In genomic region chr5:148179234-148179824, GRCh38 we compare ENCODE assay signal across 7 cellular contexts. TPM values are rescaled to one million over a fixed set of nuclear protein-coding genes. Genes with fewer than 3 reads are reported as not detected.
DNase-seq lines count a peak whose midpoint lies in the region; ATAC-seq and TF ChIP-seq lines count a peak whose summit lies in the region.

No MANE protein-coding gene starts in this region.

- no peaks in the 10 kb centered on the region for H3K9me3 ChIP-seq in HEK293 (ENCODE audit: control insufficient read depth, insufficient read depth, low read depth, low read length)
- H3K9me3 ChIP-seq in WERI-Rb-1 (ENCODE audit: severe bottlenecking), result no peaks in the 10 kb centered on the region
- no peaks in the 10 kb centered on the region for H3K9me3 ChIP-seq in heart left ventricle

- peak in 3 of 4 donors; percentile 49 to 75 (median 70) for ATAC-seq in heart left ventricle

- H3K27ac ChIP-seq in HEK293 (ENCODE audit: extremely low read depth, low read depth, low read length) (no peak overlapping the region), WERI-Rb-1 (no peak overlapping the region), heart left ventricle (no peak overlapping the region)

- CTCF ChIA-PET in HEK293 (lab: Yijun Ruan, JAX), result interaction anchor here (0.6 to 3.0 kb wide), 32 partner anchors 9 to 1090 kb away, joined by 3 to 47 read pairs (median 4); no protein-coding TSS in a partner anchor

- H3K4me3 ChIP-seq in HEK293 (ENCODE audit: low read depth, low read length) (no peak overlapping the region), WERI-Rb-1 (ENCODE audit: low read depth, low read length) (no peak overlapping the region), heart left ventricle (no peak overlapping the region), retinal pigment epithelial cell (ENCODE audit: low read length) (no peak overlapping the region)

- intact Hi-C loops in heart left ventricle (cut with DNase I), result loop anchor here in 9 of 10 donors (1.0 to 10.0 kb wide), 12 partner anchors 193 to 935 kb away; no protein-coding TSS in a partner anchor

- H3K27me3 ChIP-seq in WERI-Rb-1 (ENCODE audit: insufficient read depth, low read depth, severe bottlenecking), result no peaks in the 10 kb centered on the region
- no peaks in the 10 kb centered on the region for H3K27me3 ChIP-seq in heart left ventricle

- H3K36me3 ChIP-seq in HEK293 (ENCODE audit: control insufficient read depth in 2 of 2, insufficient read depth in 1 of 2, low read length in 2 of 2), result no peaks in the 10 kb centered on the region
- H3K36me3 ChIP-seq in WERI-Rb-1, result no peaks in the 10 kb centered on the region
- H3K36me3 ChIP-seq in heart left ventricle, result no peaks in the 10 kb centered on the region

- TF ChIP-seq CTCF in GM10266 (IDR thresholded peaks at IDR 0.05; ENCODE audit: control insufficient read depth, insufficient read depth, low read depth, missing control alignments) (peak; percentile 58), HEK293 (tag by site-specific recombination; IDR thresholded peaks at IDR 0.05) (peak; percentile 11; the same call in 1 of the 2 replicates), WERI-Rb-1 (IDR thresholded peaks at IDR 0.05; ENCODE audit: low read depth, low read length) (peak; percentile 53), heart left ventricle (IDR thresholded peaks at IDR 0.05) (peak; percentile 51 to 88 (median 74)), retinal pigment epithelial cell (conservative IDR thresholded peaks at IDR 0.05; ENCODE audit: low read depth, low read length) (peak; percentile 78)

- WGBS in heart left ventricle, 4 donors, result 33 to 43% (median 35%) methylated on average over 3 of the region's 3 CpGs

- H3K4me1 ChIP-seq in HEK293 (ENCODE audit: control insufficient read depth, insufficient read depth, low read length) (no peaks in the 10 kb centered on the region), heart left ventricle (peaks cover 0 to 5% (median 0%) of the 10 kb centered on the region in 12 donors)

- DNase-seq in GM10266 (ENCODE audit: extremely low spot score) (no peak), NCI-H1694 (lab: John Stamatoyannopoulos, UW) (peak; percentile 47), WERI-Rb-1 (no peak), heart left ventricle (peak in 1 of 5 donors; percentile 6), retinal pigment epithelial cell (ENCODE audit: low read depth) (peak; percentile 30)
- DNase-seq in activated CD4-positive, alpha-beta T cell treated with anti-CD3 and anti-CD28 coated beads for 1 hour, result no peak

- POLR2A ChIA-PET in HEK293 (lab: Yijun Ruan, JAX), result no interaction called here

- TF ChIP-seq POLR2A in heart left ventricle (IDR thresholded peaks at IDR 0.05), result no peak

TF ChIP-seq in HEK293, 187 proteins besides CTCF, POLR2A, EP300 and RAD21:
- TF ChIP-seq ZNF654 (tag by site-specific recombination; IDR thresholded peaks at IDR 0.05; ENCODE audit: low read depth) (peak; percentile 90), TRIM28 (IDR thresholded peaks at IDR 0.05; ENCODE audit: borderline replicate concordance, low read length) (no peak)

RNA-seq across cellular contexts. Expression of gene SPINK14, which starts 11.0 kb away (rescaled TPM):
- not detected for total RNA-seq in heart left ventricle
- not detected for polyA plus RNA-seq in heart left ventricle

RNA-seq across cellular contexts. Expression of gene SPINK6, which starts 23.5 kb away (rescaled TPM):
- total RNA-seq in heart left ventricle, result not detected
- polyA plus RNA-seq in heart left ventricle, result not detected

RNA-seq across cellular contexts. Expression of gene MARCOL, which starts 59.0 kb away (rescaled TPM):
- total RNA-seq in heart left ventricle, result not detected
- polyA plus RNA-seq in heart left ventricle, result not detected

Comparison
In these comparisons a context has a peak if more than half of its experiments do, and no peak if none do; other contexts are left out.
1. DNase-seq: peak in NCI-H1694 (single experiment) and retinal pigment epithelial cell (single experiment); none in GM10266 (single experiment), WERI-Rb-1 (single experiment) and activated CD4-positive, alpha-beta T cell treated with anti-CD3 and anti-CD28 coated beads for 1 hour (single experiment).
2. CTCF ChIP-seq: peak in every context shown above with its lines; median percentile 78 in retinal pigment epithelial cell; 74 in heart left ventricle; 58 in GM10266; 53 in WERI-Rb-1; 11 in HEK293.